Comparison of ENCODE assay signal across 20 cellular contexts in the genomic region with DNA sequence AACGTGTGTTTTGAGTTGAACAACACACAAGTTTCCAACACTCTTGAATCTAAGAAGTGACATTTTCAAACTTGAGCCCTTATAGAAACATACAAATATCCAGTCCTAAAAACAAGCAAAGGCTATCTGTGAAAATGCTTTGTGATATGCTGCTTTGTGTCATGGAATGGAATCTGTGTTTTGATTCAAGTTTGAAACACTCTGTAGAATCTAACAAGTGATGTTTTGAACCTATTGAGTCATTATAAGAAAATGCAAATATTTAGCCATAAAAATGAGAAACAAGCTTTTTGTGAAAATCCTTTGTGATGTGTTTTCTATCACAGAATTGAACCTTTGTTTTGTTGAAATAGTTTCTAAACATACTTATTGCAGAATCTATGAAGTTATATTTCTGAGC.
"Had no signal": no experiment of that assay in that cellular context is flagged by ENCODE, and none has a peak within 500 bp of the region (broad histone marks: within the 10 kb centered on the region; RNA-seq: fewer than 3 reads in every experiment).

No MANE protein-coding gene starts in this region.

- H3K27ac ChIP-seq: colonic mucosa, esophagus muscularis mucosa, gastroesophageal sphincter, heart left ventricle, hepatocyte, left lung, lower lobe of right lung had no signal

- H3K9me3 ChIP-seq: colonic mucosa, esophagus muscularis mucosa, gastroesophageal sphincter, heart left ventricle, left lung, lower lobe of right lung, mucosa of descending colon had no signal

- H2AFZ ChIP-seq: hepatocyte had no signal

- ATAC-seq: gastroesophageal sphincter; heart left ventricle; left cardiac atrium; left lung; left ventricle myocardium superior; lower lobe of right lung; mucosa of descending colon; naive thymus-derived CD8-positive, alpha-beta T cell had no signal

- H3K79me2 ChIP-seq: hepatocyte had no signal

- H3K27me3 Mint-ChIP-seq: naive B cell had no signal

- H3K4me1 Mint-ChIP-seq: immature natural killer cell; naive B cell; naive thymus-derived CD8-positive, alpha-beta T cell had no signal

- H3K4me1 ChIP-seq: colonic mucosa, esophagus muscularis mucosa, gastroesophageal sphincter, heart left ventricle, left lung, lower lobe of right lung had no signal

- H3K27me3 ChIP-seq: colonic mucosa had no signal

- DNase-seq: colonic mucosa; cortex of kidney; effector CD8-positive, alpha-beta T cell; foreskin fibroblast; heart left ventricle; hypothalamus; immature natural killer cell; left cardiac atrium; left lung; left ventricle myocardium superior; lower lobe of right lung; mesenchymal stem cell; mucosa of descending colon; naive B cell; naive thymus-derived CD8-positive, alpha-beta T cell had no signal

- H3K4me3 Mint-ChIP-seq: dendritic cell treated with granulocyte-macrophage colony-stimulating factor and Interleukin-4, amounts not matched to agents 40 ng/mL and 50 ng/mL, for 4 days; immature natural killer cell; mesothelial cell of epicardium; naive B cell; naive thymus-derived CD8-positive, alpha-beta T cell had no signal

- H3K4me2 ChIP-seq: hepatocyte had no signal

- H3K36me3 ChIP-seq: colonic mucosa, esophagus muscularis mucosa, gastroesophageal sphincter, heart left ventricle, left lung, lower lobe of right lung had no signal

- H3K4me3 ChIP-seq: colonic mucosa, esophagus muscularis mucosa, gastroesophageal sphincter, heart left ventricle, hepatocyte, left lung, lower lobe of right lung, mucosa of descending colon had no signal

- H3K27ac Mint-ChIP-seq: dendritic cell treated with granulocyte-macrophage colony-stimulating factor and Interleukin-4, amounts not matched to agents 40 ng/mL and 50 ng/mL, for 4 days; immature natural killer cell; mesothelial cell of epicardium; naive B cell; naive thymus-derived CD8-positive, alpha-beta T cell had no signal

- H3K9me3 Mint-ChIP-seq: dendritic cell treated with granulocyte-macrophage colony-stimulating factor and Interleukin-4, amounts not matched to agents 40 ng/mL and 50 ng/mL, for 4 days; immature natural killer cell; mesothelial cell of epicardium; naive B cell; naive thymus-derived CD8-positive, alpha-beta T cell had no signal

- H3K36me3 Mint-ChIP-seq: immature natural killer cell; mesothelial cell of epicardium; naive thymus-derived CD8-positive, alpha-beta T cell had no signal
